In genomic region chr22:38239101-38239761, GRCh38 we compare ENCODE assay signal across 9 cellular contexts. TPM values are rescaled to one million over a fixed set of nuclear protein-coding genes. Genes with fewer than 3 reads are reported as not detected.
A peak's percentile ranks its signal among the peaks of the same experiment; 100 is the strongest.
DNase-seq lines count a peak whose midpoint lies in the region; ATAC-seq and TF ChIP-seq lines count a peak whose summit lies in the region.
"Had no signal": no experiment of that assay in that cellular context is flagged by ENCODE, and none has a peak within 500 bp of the region (broad histone marks: within the 10 kb centered on the region; RNA-seq: fewer than 3 reads in every experiment).

No MANE protein-coding gene starts in this region.

- no peaks in the 10 kb centered on the region for H3K27me3 Mint-ChIP-seq in chondrocyte (ENCODE audit: low read depth)

- H3K36me3 Mint-ChIP-seq in chondrocyte (ENCODE audit: low read depth), result peaks cover 26% of the 10 kb centered on the region

- WGBS in testis, 2 donors, result 41 to 49% methylated on average over 13 to 14 of the region's 14 CpGs

- TF ChIP-seq CTCF in chondrocyte (IDR thresholded peaks at IDR 0.05) (peak; percentile 71), testis (IDR thresholded peaks at IDR 0.05) (no peak)

- TF ChIP-seq POLR2A in testis (IDR thresholded peaks at IDR 0.05), result no peak

- peak overlapping the region; percentile 49 for H3K4me3 Mint-ChIP-seq in chondrocyte (ENCODE audit: unreplicated experiment)

- H3K4me1 ChIP-seq in HUES48 (ENCODE audit: control insufficient read depth, insufficient read depth, low read length) (peaks cover 13% of the 10 kb centered on the region), testis (peaks cover 25% of the 10 kb centered on the region)

- intact Hi-C loops in testis (cut with DNase I; ENCODE audit: low total_unique reads), result no loop called here

- no peak for DNase-seq in chondrocyte (ENCODE audit: low spot score)
- peak; percentile 44 for DNase-seq in testis
- no peak for DNase-seq in NCI-H146 (lab: John Stamatoyannopoulos, UW)
- no peak for DNase-seq in cerebellum (ENCODE audit: low spot score)

- H3K27ac ChIP-seq in HUES48 (ENCODE audit: low read depth, low read length) (peak overlapping the region; percentile 20), layer of hippocampus (ENCODE audit: low read depth, low read length) (peak overlapping the region; percentile 90), testis (peak overlapping the region; percentile 1 to 36)

- peaks cover 43% of the 10 kb centered on the region for H3K36me3 ChIP-seq in HUES48 (ENCODE audit: control insufficient read depth, insufficient read depth, low read length)
- H3K36me3 ChIP-seq in testis (ENCODE audit: low read depth, missing control alignments), result no peaks in the 10 kb centered on the region

- H3K4me3 ChIP-seq in HUES48 (ENCODE audit: low read depth, low read length) (no peak overlapping the region), testis (no peak overlapping the region)

- no peaks in the 10 kb centered on the region for H3K27me3 ChIP-seq in HUES48 (ENCODE audit: control insufficient read depth, insufficient read depth, low read length)
- no peaks in the 10 kb centered on the region for H3K27me3 ChIP-seq in layer of hippocampus (ENCODE audit: control insufficient read depth, insufficient read depth, low read length)
- no peaks in the 10 kb centered on the region for H3K27me3 ChIP-seq in testis

- H3K4me1 Mint-ChIP-seq in chondrocyte (ENCODE audit: low read depth), result peaks cover 58% of the 10 kb centered on the region

- no peaks in the 10 kb centered on the region for H3K9me3 Mint-ChIP-seq in chondrocyte (ENCODE audit: low read depth)

- no peaks in the 10 kb centered on the region for H3K9me3 ChIP-seq in HUES48 (ENCODE audit: control insufficient read depth, insufficient read depth, low read length)
- H3K9me3 ChIP-seq in testis, result no peaks in the 10 kb centered on the region

- H3K27ac Mint-ChIP-seq in chondrocyte (ENCODE audit: unreplicated experiment), result peak overlapping the region; percentile 98

- H3K9ac ChIP-seq in HUES48 (ENCODE audit: low read depth, low read length), result no peak overlapping the region

- ATAC-seq in HG03097 (IDR thresholded peaks at IDR 0.05; ENCODE audit: low FRiP score, unreplicated experiment) (no peak), GM21619 (IDR thresholded peaks at IDR 0.05; ENCODE audit: unreplicated experiment) (no peak)
- ATAC-seq: Panc1 had no signal

RNA-seq across cellular contexts. Expression of gene TMEM184B, which starts 33.6 kb away (rescaled TPM):
- total RNA-seq in chondrocyte (117 to 121 TPM (median 121 TPM) in 3 replicates), testis (10 to 100 TPM; 35.4 to 66.5 TPM), cerebellum (23.8 TPM)
- 25.2 TPM for polyA plus RNA-seq in testis (ENCODE audit: insufficient read depth, low read depth, low replicate concordance)

RNA-seq across cellular contexts. Expression of gene MAFF, which starts 37.4 kb away (rescaled TPM):
- total RNA-seq in chondrocyte (1.7 to 9.9 TPM (median 8.5 TPM) in 3 replicates), testis (1 to 10 TPM; 3.7 to 5.8 TPM), cerebellum (5.2 TPM)
- 3.2 TPM for polyA plus RNA-seq in testis (ENCODE audit: insufficient read depth, low read depth, low replicate concordance)

RNA-seq across cellular contexts. Expression of gene PLA2G6, which starts 57.6 kb away (rescaled TPM):
- total RNA-seq in chondrocyte, result 16.3 to 30.2 TPM (median 21.0 TPM) in 3 replicates
- 100 to 1,000 TPM in 1 of 2 donors, 10 to 100 TPM in 1; 89.4 to 122 TPM for total RNA-seq in testis
- 135 TPM for polyA plus RNA-seq in testis (ENCODE audit: insufficient read depth, low read depth, low replicate concordance)
- 19.9 TPM for total RNA-seq in cerebellum

Comparison
In these comparisons a context has a peak if more than half of its experiments do, and no peak if none do; other contexts are left out.
1. H3K27ac ChIP-seq: peak in every context shown above with its lines; median percentile 90 in layer of hippocampus; 20 in HUES48; 18 in testis.